Comparison of ENCODE assay signal across 12 cellular contexts in the genomic region with DNA sequence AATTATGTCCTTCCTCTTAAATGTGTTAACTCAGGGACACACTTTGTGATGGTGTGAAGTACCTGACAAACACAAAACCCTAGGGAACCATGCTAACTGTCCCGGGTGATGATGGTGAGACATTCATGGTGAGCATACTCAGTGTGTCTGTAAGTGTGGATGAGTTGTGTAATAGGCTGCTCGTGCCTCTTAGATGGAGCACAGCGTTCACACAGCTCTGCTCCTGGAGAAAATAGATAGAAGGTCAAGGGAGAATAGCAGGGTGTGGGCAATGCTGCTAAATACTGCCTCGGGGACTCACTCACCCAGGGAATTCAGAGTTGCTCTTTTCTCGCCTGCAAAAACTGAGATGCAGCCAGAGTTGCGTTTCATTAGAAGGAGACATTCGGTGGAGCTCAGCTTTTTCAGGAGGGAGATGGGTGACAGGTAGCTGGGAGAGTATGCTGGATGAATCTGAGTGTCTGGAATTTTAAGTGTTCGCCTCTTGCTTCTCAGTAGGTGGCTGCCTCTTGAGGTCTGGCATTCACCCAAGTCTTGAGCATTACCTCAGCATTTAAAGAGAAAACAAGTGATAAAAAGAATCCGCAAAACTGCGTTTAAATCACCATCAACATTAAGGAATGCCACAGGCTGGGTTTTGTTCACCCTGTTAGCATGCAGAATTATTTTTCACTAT.
A peak's percentile ranks its signal among the peaks of the same experiment; 100 is the strongest.
DNase-seq lines count a peak whose midpoint lies in the region; ATAC-seq lines count a peak whose summit lies in the region.
"Had no signal": no experiment of that assay in that cellular context is flagged by ENCODE, and none has a peak within 500 bp of the region (broad histone marks: within the 10 kb centered on the region; RNA-seq: fewer than 3 reads in every experiment).

No MANE protein-coding gene starts in this region.

- H3K36me3 ChIP-seq in H7 (replicated peaks; ENCODE audit: control insufficient read depth, insufficient read depth, low read length) = no peaks in the 10 kb centered on the region

- DNase-seq in NCI-H510A treated with DMSO at 0.1 percent for 48 hours (lab: John Stamatoyannopoulos, UW) = peak; percentile 58
- DNase-seq in NCI-H510A (lab: John Stamatoyannopoulos, UW) = no peak
- peak; percentile 85 for DNase-seq in NCI-H2171 treated with DMSO at 0.1 percent for 48 hours (lab: John Stamatoyannopoulos, UW)
- DNase-seq in astrocyte of the hippocampus (ENCODE audit: low read depth, low spot score) = peak; percentile 92
- DNase-seq in renal cortical epithelial cell (ENCODE audit: low read depth) = peak; percentile 46
- no peak for DNase-seq in H7
- no peak for DNase-seq in activated T-cell treated with anti-CD3 and anti-CD28 coated beads for 4 hours
- DNase-seq: DMS153, mucosa of descending colon, posterior cingulate gyrus had no signal

- H3K27me3 ChIP-seq in H7 (ENCODE audit: control insufficient read depth, insufficient read depth, low read length) = no peaks in the 10 kb centered on the region

- no peak for ATAC-seq in HG02884 (IDR thresholded peaks at IDR 0.05; ENCODE audit: unreplicated experiment)
- ATAC-seq: activated naive CD4-positive, alpha-beta T cell treated with anti-CD3 and anti-CD28 coated beads, Interleukin-2, amount 50 U/mL, for 72 hours; mucosa of descending colon had no signal

- no peak overlapping the region for H3K4me3 ChIP-seq in H7 (ENCODE audit: insufficient read depth, low read depth, low read length)
- H3K4me3 ChIP-seq: mucosa of descending colon had no signal

Comparison
In these comparisons a context has a peak if more than half of its experiments do, and no peak if none do; other contexts are left out.
1. DNase-seq: peak in NCI-H510A treated with DMSO at 0.1 percent for 48 hours (single experiment), NCI-H2171 treated with DMSO at 0.1 percent for 48 hours (single experiment), astrocyte of the hippocampus (single experiment) and renal cortical epithelial cell (single experiment); none in NCI-H510A (single experiment), H7 (single experiment) and activated T-cell treated with anti-CD3 and anti-CD28 coated beads for 4 hours (single experiment).